ENCODE assay signal across 8 cellular contexts in genomic region chr17:28750178-28751047, GRCh38. TPM values are rescaled to one million over a fixed set of nuclear protein-coding genes. Genes with fewer than 3 reads are reported as not detected.
DNase-seq lines count a peak whose midpoint lies in the region; ATAC-seq lines count a peak whose summit lies in the region.

No MANE protein-coding gene starts in this region.

- H3K27me3 ChIP-seq in HUES48 (ENCODE audit: control insufficient read depth, insufficient read depth, low read length) (no peaks in the 10 kb centered on the region), mesenchymal stem cell (ENCODE audit: control insufficient read depth in 1 of 2, insufficient read depth in 1 of 2, low read length in 2 of 2) (no peaks in the 10 kb centered on the region)
- no peaks in the 10 kb centered on the region for H3K27me3 ChIP-seq in effector memory CD4-positive, alpha-beta T cell (replicated peaks; ENCODE audit: control insufficient read depth, insufficient read depth, low read length, poor library complexity, severe bottlenecking)

- H2BK5ac ChIP-seq in mesenchymal stem cell (ENCODE audit: low read depth, low read length, poor library complexity, severe bottlenecking), result no peak overlapping the region

- H4K91ac ChIP-seq in mesenchymal stem cell (ENCODE audit: low read length), result no peak overlapping the region

- H3K4me1 ChIP-seq in HUES48 (ENCODE audit: control insufficient read depth, insufficient read depth, low read length) (peaks cover 22% of the 10 kb centered on the region), mesenchymal stem cell (ENCODE audit: control insufficient read depth, insufficient read depth, low read depth, low read length) (peaks cover 47% of the 10 kb centered on the region)
- peaks cover 10% of the 10 kb centered on the region for H3K4me1 ChIP-seq in effector memory CD4-positive, alpha-beta T cell (ENCODE audit: control insufficient read depth, insufficient read depth, low read length, poor library complexity, severe bottlenecking)

- no peak overlapping the region for H3K14ac ChIP-seq in mesenchymal stem cell (ENCODE audit: low read length in 2 of 2)

- H3K36me3 ChIP-seq in HUES48 (ENCODE audit: control insufficient read depth, insufficient read depth, low read length), result peaks cover 58% of the 10 kb centered on the region
- H3K36me3 ChIP-seq in effector memory CD4-positive, alpha-beta T cell (ENCODE audit: control insufficient read depth, insufficient read depth, low read length), result peaks cover 10% of the 10 kb centered on the region
- H3K36me3 ChIP-seq in mesenchymal stem cell (ENCODE audit: control insufficient read depth in 1 of 2, insufficient read depth in 2 of 2, low read depth in 1 of 2, low read length in 2 of 2), result peaks cover 60 to 69% of the 10 kb centered on the region in 2 experiments

- no peaks in the 10 kb centered on the region for H3K9me3 ChIP-seq in HUES48 (ENCODE audit: control insufficient read depth, insufficient read depth, low read length)
- no peaks in the 10 kb centered on the region for H3K9me3 ChIP-seq in effector memory CD4-positive, alpha-beta T cell (ENCODE audit: control insufficient read depth, low read length)
- no peaks in the 10 kb centered on the region for H3K9me3 ChIP-seq in mesenchymal stem cell (ENCODE audit: control insufficient read depth, low read length)

- H2BK15ac ChIP-seq in mesenchymal stem cell (ENCODE audit: low read depth, poor library complexity, severe bottlenecking), result no peak overlapping the region

- WGBS in mesenchymal stem cell, result 55% methylated on average over 18 of the region's 20 CpGs

- H2AK5ac ChIP-seq in mesenchymal stem cell (ENCODE audit: low read length, severe bottlenecking), result no peak overlapping the region

- peak; percentile 64 for ATAC-seq in GM19395 (IDR thresholded peaks at IDR 0.05; ENCODE audit: unreplicated experiment)

- no peak overlapping the region for H3K4ac ChIP-seq in mesenchymal stem cell (ENCODE audit: low read depth in 1 of 2, low read length in 2 of 2)

- H2AFZ ChIP-seq in mesenchymal stem cell (ENCODE audit: low read depth, low read length), result no peak overlapping the region

- no peak overlapping the region for H3K23ac ChIP-seq in mesenchymal stem cell (ENCODE audit: low read length in 2 of 2)

- H4K8ac ChIP-seq in mesenchymal stem cell (ENCODE audit: low read length), result no peak overlapping the region

- H3K27ac ChIP-seq in HUES48 (ENCODE audit: low read depth, low read length) (peak overlapping the region; percentile 71), mesenchymal stem cell (ENCODE audit: low read length, poor library complexity, severe bottlenecking) (no peak overlapping the region)
- peak overlapping the region; percentile 60 for H3K27ac ChIP-seq in effector memory CD4-positive, alpha-beta T cell (ENCODE audit: insufficient read depth, low read length, poor library complexity, severe bottlenecking)

- peak in 13 of 14 donors; percentile 38 to 87 (median 80) for DNase-seq in C1 segment of cervical spinal cord (lab: John Stamatoyannopoulos, UW)
- peak; percentile 85 for DNase-seq in NK-92 treated with Interleukin-12 subunit alpha and Interleukin-12 subunit beta, amount 100 ng/mL, for 24 hours (lab: John Stamatoyannopoulos, UW)
- peak; percentile 93 for DNase-seq in activated CD8-positive, alpha-beta memory T cell treated with anti-CD3 and anti-CD28 coated beads for 24 hours
- peak; percentile 77 to 86 (median 79) for DNase-seq in effector memory CD4-positive, alpha-beta T cell
- DNase-seq in mesenchymal stem cell, result peak; percentile 92
- peak; percentile 83 for DNase-seq in stimulated activated CD8-positive, alpha-beta memory T cell treated with anti-CD3 and anti-CD28 coated beads, Interleukin-15, amount 100 ng/mL, for 1 hour (ENCODE audit: low read depth)

- H3K9ac ChIP-seq in HUES48 (ENCODE audit: low read depth, low read length) (no peak overlapping the region), mesenchymal stem cell (ENCODE audit: low read length) (peak overlapping the region; percentile 73)

- no peak overlapping the region for H2BK12ac ChIP-seq in mesenchymal stem cell (ENCODE audit: low read length in 2 of 2)

- no peak overlapping the region for H3K18ac ChIP-seq in mesenchymal stem cell (ENCODE audit: low read depth in 1 of 2, low read length in 2 of 2)

- no peak overlapping the region for H3K4me2 ChIP-seq in mesenchymal stem cell (ENCODE audit: low read length, poor library complexity, severe bottlenecking)

- H3K4me3 ChIP-seq in HUES48 (ENCODE audit: low read depth, low read length), result no peak overlapping the region
- H3K4me3 ChIP-seq in effector memory CD4-positive, alpha-beta T cell (ENCODE audit: insufficient read depth, low read depth, low read length, poor library complexity, severe bottlenecking), result no peak overlapping the region
- H3K4me3 ChIP-seq in mesenchymal stem cell (ENCODE audit: insufficient read depth in 1 of 2, low read depth in 1 of 2, low read length in 2 of 2), result no peak overlapping the region

- H3K79me1 ChIP-seq in mesenchymal stem cell (replicated peaks; ENCODE audit: low read length, poor library complexity, severe bottlenecking), result peaks cover 10% of the 10 kb centered on the region

- H2BK120ac ChIP-seq in mesenchymal stem cell (ENCODE audit: low read depth, low read length), result no peak overlapping the region

RNA-seq across cellular contexts. Expression of gene TRAF4, which starts 6.6 kb away (rescaled TPM):
- 57.0 TPM for polyA plus RNA-seq in mesenchymal stem cell (2013, experiment 1 of 2)
- polyA plus RNA-seq in mesenchymal stem cell (2013, experiment 2 of 2), result 52.8 TPM

RNA-seq across cellular contexts. Expression of gene NEK8, which starts 21.8 kb away (rescaled TPM):
- polyA plus RNA-seq in mesenchymal stem cell (2013, experiment 1 of 2), result 2.2 TPM
- polyA plus RNA-seq in mesenchymal stem cell (2013, experiment 2 of 2), result 2.2 TPM

RNA-seq across cellular contexts. Expression of gene TLCD1, which starts 24.4 kb away (rescaled TPM):
- 13.0 TPM for polyA plus RNA-seq in mesenchymal stem cell (2013, experiment 1 of 2)
- 12.6 TPM for polyA plus RNA-seq in mesenchymal stem cell (2013, experiment 2 of 2)

RNA-seq across cellular contexts. Expression of gene RPL23A, which starts 30.6 kb away (rescaled TPM):
- polyA plus RNA-seq in mesenchymal stem cell (2013, experiment 1 of 2), result 2,598 TPM
- 2,575 TPM for polyA plus RNA-seq in mesenchymal stem cell (2013, experiment 2 of 2)

RNA-seq across cellular contexts. Expression of gene RAB34, which starts 32.7 kb away (rescaled TPM):
- polyA plus RNA-seq in mesenchymal stem cell (2013, experiment 1 of 2), result 121 TPM
- 126 TPM for polyA plus RNA-seq in mesenchymal stem cell (2013, experiment 2 of 2)
